Comparison of ENCODE assay signal across 15 cellular contexts in the genomic region with DNA sequence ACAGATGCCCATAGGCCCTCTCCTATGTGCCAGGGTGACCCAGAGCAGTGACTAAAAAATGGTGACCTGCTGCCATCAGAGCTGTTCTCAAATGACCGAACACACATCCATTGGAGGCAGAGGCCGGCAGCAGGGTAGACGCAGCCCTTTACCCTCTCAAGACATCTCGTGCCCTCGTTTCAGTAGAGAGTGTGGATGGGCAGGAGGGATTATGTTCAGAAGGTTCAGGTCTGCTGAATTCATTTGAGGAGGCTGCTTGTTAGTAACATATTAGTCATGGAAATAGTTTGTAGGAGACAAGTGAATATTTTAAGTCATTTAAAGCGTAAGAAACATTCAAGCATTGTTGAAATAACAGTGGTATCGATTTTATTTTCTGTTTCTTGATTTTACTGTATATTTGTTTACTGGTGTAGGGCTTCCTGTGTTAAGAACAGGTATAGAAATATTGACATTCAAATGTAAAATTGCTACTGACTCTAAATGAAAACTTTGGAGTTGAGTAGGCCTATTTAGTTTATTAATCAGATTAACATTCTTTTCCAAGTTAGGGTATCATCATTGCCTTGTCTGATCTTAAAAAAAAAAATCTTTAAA.
DNase-seq lines count a peak whose midpoint lies in the region; ATAC-seq, FAIRE-seq and TF ChIP-seq lines count a peak whose summit lies in the region.
"Had no signal": no experiment of that assay in that cellular context is flagged by ENCODE, and none has a peak within 500 bp of the region (broad histone marks: within the 10 kb centered on the region; RNA-seq: fewer than 3 reads in every experiment).

No MANE protein-coding gene starts in this region.

- WGBS in small intestine, 3 donors, result 77 to 86% (median 83%) methylated on average over 7 of the region's 7 CpGs

- DNase-seq in renal cortical epithelial cell (ENCODE audit: low read depth), result peak; percentile 60
- no peak for DNase-seq in NCI-H1417 treated with DMSO at 0.1 percent for 48 hours (lab: John Stamatoyannopoulos, UW)
- DNase-seq in small intestine, result no peak
- DNase-seq in NCI-H1092 treated with DMSO at 0.1 percent for 48 hours (lab: John Stamatoyannopoulos, UW), result no peak
- DNase-seq: activated naive CD8-positive, alpha-beta T cell treated with anti-CD3 and anti-CD28 coated beads, Interleukin-2, amount 50 U/mL, for 24 hours; EL; heart right ventricle; MV-4-11; NCI-H226; substantia nigra had no signal

- peak; percentile 44 for TF ChIP-seq POLR2A in GM19099 (IDR thresholded peaks at IDR 0.05; ENCODE audit: extremely low read depth, insufficient read length, low read depth)

- peak overlapping the region; percentile 60 for H3K4me2 ChIP-seq in SU-DHL-6 (ENCODE audit: low read depth, low read length, poor library complexity, severe bottlenecking)

- peak overlapping the region; percentile 7 for H3K4me3 ChIP-seq in SU-DHL-6 (ENCODE audit: insufficient read depth, low read length, poor library complexity, severe bottlenecking)
- no peak overlapping the region for H3K4me3 ChIP-seq in small intestine (ENCODE audit: low read depth in 1 of 2, low read length in 2 of 2)
- H3K4me3 ChIP-seq: heart right ventricle had no signal

- H3K79me2 ChIP-seq in SU-DHL-6 (ENCODE audit: insufficient read depth, low read length), result peaks cover 56% of the 10 kb centered on the region

- no peak for FAIRE-seq in small intestine (lab: Jason Lieb, UNC)

- no peaks in the 10 kb centered on the region for H3K4me1 ChIP-seq in small intestine (ENCODE audit: control insufficient read depth in 2 of 2, insufficient read depth in 1 of 2, low read depth in 1 of 2, low read length in 1 of 2)

- H3K9me3 ChIP-seq in SU-DHL-6 (ENCODE audit: insufficient read depth, low read length) (no peaks in the 10 kb centered on the region), small intestine (ENCODE audit: control insufficient read depth, low read depth) (no peaks in the 10 kb centered on the region)
- H3K9me3 ChIP-seq: heart right ventricle had no signal

- H3K9ac ChIP-seq in SU-DHL-6 (ENCODE audit: low read length), result peak overlapping the region; percentile 63

- H3K27me3 ChIP-seq in SU-DHL-6 (ENCODE audit: low read length) (no peaks in the 10 kb centered on the region), small intestine (ENCODE audit: control insufficient read depth in 2 of 2, insufficient read depth in 2 of 2, low read length in 2 of 2) (no peaks in the 10 kb centered on the region)
- H3K27me3 ChIP-seq: heart right ventricle had no signal

- ATAC-seq in HG02571 (IDR thresholded peaks at IDR 0.05; ENCODE audit: unreplicated experiment), result peak; percentile 56
- ATAC-seq in esophagus mucosa, result no peak
- ATAC-seq: activated naive CD8-positive, alpha-beta T cell treated with anti-CD3 and anti-CD28 coated beads, Interleukin-2, amount 50 U/mL, for 24 hours; heart right ventricle had no signal

- no peak overlapping the region for H2AFZ ChIP-seq in SU-DHL-6 (ENCODE audit: low read depth, low read length, severe bottlenecking)

- H4K20me1 ChIP-seq in SU-DHL-6 (ENCODE audit: low read depth, low read length), result no peaks in the 10 kb centered on the region

- H3F3A ChIP-seq in SU-DHL-6 (ENCODE audit: insufficient read depth), result peaks cover 77% of the 10 kb centered on the region

- TF ChIP-seq CTCF in SU-DHL-6 (IDR thresholded peaks at IDR 0.05; ENCODE audit: insufficient read depth, low read length, poor library complexity, severe bottlenecking), result no peak

- H3K36me3 ChIP-seq in SU-DHL-6 (ENCODE audit: low read length) (peaks cover 39% of the 10 kb centered on the region), small intestine (ENCODE audit: control insufficient read depth in 2 of 2, insufficient read depth in 2 of 2, low read length in 2 of 2) (no peaks in the 10 kb centered on the region)

- peak overlapping the region; percentile 94 for H3K27ac ChIP-seq in SU-DHL-6 (ENCODE audit: low read depth, low read length)
- peak overlapping the region in 1 of 2 donors; percentile 45 for H3K27ac ChIP-seq in small intestine (ENCODE audit: low read depth in 1 of 2, low read length in 1 of 2)
- H3K27ac ChIP-seq: epithelial cell of prostate had no signal

- no peaks in the 10 kb centered on the region for H3K9me2 ChIP-seq in SU-DHL-6 (replicated peaks; ENCODE audit: insufficient read depth, low read length)
